Comparison of ENCODE assay signal across 1 cellular context in genomic region chr14:75825147-75825592, GRCh38.
TF ChIP-seq lines count a peak whose summit lies in the region.

No MANE protein-coding gene starts in this region.

TF ChIP-seq in IMR-90, 13 proteins besides CTCF, POLR2A, EP300 and RAD21 (continued from another document):
- no peak for TF ChIP-seq RCOR1 (IDR thresholded peaks at IDR 0.05; ENCODE audit: insufficient replicate concordance, low read length)
- TF ChIP-seq, protein P1, sequence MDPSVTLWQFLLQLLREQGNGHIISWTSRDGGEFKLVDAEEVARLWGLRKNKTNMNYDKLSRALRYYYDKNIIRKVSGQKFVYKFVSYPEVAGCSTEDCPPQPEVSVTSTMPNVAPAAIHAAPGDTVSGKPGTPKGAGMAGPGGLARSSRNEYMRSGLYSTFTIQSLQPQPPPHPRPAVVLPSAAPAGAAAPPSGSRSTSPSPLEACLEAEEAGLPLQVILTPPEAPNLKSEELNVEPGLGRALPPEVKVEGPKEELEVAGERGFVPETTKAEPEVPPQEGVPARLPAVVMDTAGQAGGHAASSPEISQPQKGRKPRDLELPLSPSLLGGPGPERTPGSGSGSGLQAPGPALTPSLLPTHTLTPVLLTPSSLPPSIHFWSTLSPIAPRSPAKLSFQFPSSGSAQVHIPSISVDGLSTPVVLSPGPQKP (IDR thresholded peaks at IDR 0.05; ENCODE audit: borderline replicate concordance, low read depth, low read length) = no peak
TF ChIP-seq in IMR-90: peak in this region for 0.
